9 cellular contexts compared by ENCODE assay signal in the genomic region with DNA sequence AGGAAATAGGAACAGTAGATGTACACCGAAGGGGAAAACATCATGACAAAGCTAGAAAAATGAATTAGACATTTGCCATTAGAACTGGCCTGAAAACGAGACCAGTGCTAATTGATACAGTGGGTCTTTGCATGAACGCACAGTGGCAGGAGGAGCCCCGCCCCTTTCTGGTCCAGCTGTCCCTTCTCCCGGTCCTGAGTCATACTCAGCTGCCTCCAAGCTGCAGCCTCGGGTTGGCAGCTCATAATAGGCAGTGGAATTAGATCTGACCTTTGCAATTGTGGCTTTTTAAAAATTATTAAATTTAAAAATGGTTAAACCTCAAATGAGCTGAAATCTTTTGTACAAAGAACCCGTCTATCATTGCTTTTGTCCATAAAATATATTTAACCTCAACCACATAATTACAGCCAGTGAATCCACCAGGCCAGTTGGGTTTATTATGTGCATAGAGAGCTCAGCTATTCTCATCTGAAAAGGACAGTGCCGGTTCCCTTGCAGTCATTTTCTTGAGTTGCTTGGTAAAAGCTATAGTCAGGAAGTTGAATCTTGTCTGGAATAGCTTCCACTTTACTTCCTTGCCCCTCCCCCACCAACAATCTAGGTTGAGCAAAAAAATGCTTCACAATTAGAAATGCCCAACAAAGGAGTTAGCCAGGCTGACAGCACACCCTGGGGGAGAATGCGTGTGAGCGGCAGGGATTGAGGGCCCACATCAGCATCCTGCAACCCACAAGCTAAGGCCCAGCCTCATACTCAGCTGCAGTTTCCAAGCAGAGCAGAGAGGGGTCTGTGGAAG.
DNase-seq lines count a peak whose midpoint lies in the region; ATAC-seq and TF ChIP-seq lines count a peak whose summit lies in the region.
"Had no signal": no experiment of that assay in that cellular context is flagged by ENCODE, and none has a peak within 500 bp of the region (broad histone marks: within the 10 kb centered on the region; RNA-seq: fewer than 3 reads in every experiment).

No MANE protein-coding gene starts in this region.

- H3K4me1 Mint-ChIP-seq in endothelial cell (ENCODE audit: unreplicated experiment) (peaks cover 2% of the 10 kb centered on the region), neural crest cell (peaks cover 36% of the 10 kb centered on the region)
- no peaks in the 10 kb centered on the region for H3K4me1 Mint-ChIP-seq in effector memory CD8-positive, alpha-beta T cell (ENCODE audit: low read depth in 2 of 2)

- peaks cover 2% of the 10 kb centered on the region for H3K27me3 Mint-ChIP-seq in endothelial cell (ENCODE audit: unreplicated experiment)
- no peaks in the 10 kb centered on the region for H3K27me3 Mint-ChIP-seq in neural crest cell (ENCODE audit: low read depth)
- H3K27me3 Mint-ChIP-seq in effector memory CD8-positive, alpha-beta T cell, result peaks cover 5 to 8% of the 10 kb centered on the region in 2 donors

- TF ChIP-seq CTCF in endothelial cell (IDR thresholded peaks at IDR 0.05; ENCODE audit: unreplicated experiment) (no peak), neural crest cell (conservative IDR thresholded peaks at IDR 0.05) (no peak)

- no peaks in the 10 kb centered on the region for H3K36me3 Mint-ChIP-seq in endothelial cell (ENCODE audit: low read depth, unreplicated experiment)
- no peaks in the 10 kb centered on the region for H3K36me3 Mint-ChIP-seq in neural crest cell (ENCODE audit: low read depth)
- no peaks in the 10 kb centered on the region for H3K36me3 Mint-ChIP-seq in effector memory CD8-positive, alpha-beta T cell (ENCODE audit: insufficient read depth)

- ATAC-seq in HG03520 (IDR thresholded peaks at IDR 0.05; ENCODE audit: unreplicated experiment), result no peak
- no peak for ATAC-seq in effector memory CD8-positive, alpha-beta T cell (replicated peaks)

- DNase-seq in EH (ENCODE audit: low read depth) (peak; percentile 16), NCI-H510A treated with DMSO at 0.1 percent for 48 hours (lab: John Stamatoyannopoulos, UW) (peak; percentile 75), endothelial cell (ENCODE audit: low spot score) (peak; percentile 30), neural crest cell (ENCODE audit: low read depth, low spot score) (peak; percentile 26), ureter (ENCODE audit: low spot score) (no peak), NCI-H1436 (lab: John Stamatoyannopoulos, UW) (no peak)
- DNase-seq in effector memory CD8-positive, alpha-beta T cell, result no peak

- H3K4me3 Mint-ChIP-seq in endothelial cell (ENCODE audit: unreplicated experiment), result no peak overlapping the region
- H3K4me3 Mint-ChIP-seq in neural crest cell, result peak overlapping the region; percentile 49
- H3K4me3 Mint-ChIP-seq in effector memory CD8-positive, alpha-beta T cell, result no peak overlapping the region

- no peak overlapping the region for H3K27ac Mint-ChIP-seq in endothelial cell (ENCODE audit: unreplicated experiment)
- H3K27ac Mint-ChIP-seq in neural crest cell (ENCODE audit: unreplicated experiment), result no peak overlapping the region
- H3K27ac Mint-ChIP-seq in effector memory CD8-positive, alpha-beta T cell, result no peak overlapping the region
- H3K27ac Mint-ChIP-seq: activated T-helper 2 cell treated with anti-CD3 and anti-CD28 coated beads, Interferon-gamma antibody, Interleukin-2, Interleukin-4, amounts not matched to agents 10 μg/mL and 5 μg/mL and 100 μg/mL, durations not matched to agents 14 hours and 24 hours and 36 hours had no signal

- no peaks in the 10 kb centered on the region for H3K9me3 Mint-ChIP-seq in endothelial cell (ENCODE audit: unreplicated experiment)
- peaks cover 2% of the 10 kb centered on the region for H3K9me3 Mint-ChIP-seq in neural crest cell
- H3K9me3 Mint-ChIP-seq in effector memory CD8-positive, alpha-beta T cell, result no peaks in the 10 kb centered on the region
- H3K9me3 Mint-ChIP-seq: activated T-helper 2 cell treated with anti-CD3 and anti-CD28 coated beads, Interferon-gamma antibody, Interleukin-2, Interleukin-4, amounts not matched to agents 10 μg/mL and 5 μg/mL and 100 μg/mL, durations not matched to agents 14 hours and 24 hours and 36 hours had no signal

Comparison
In these comparisons a context has a peak if more than half of its experiments do, and no peak if none do; other contexts are left out.
1. DNase-seq: peak in EH (single experiment), NCI-H510A treated with DMSO at 0.1 percent for 48 hours (single experiment), endothelial cell (single experiment) and neural crest cell (single experiment); none in ureter (single experiment), NCI-H1436 (single experiment) and effector memory CD8-positive, alpha-beta T cell (0 of 3).